9 cellular contexts compared by ENCODE assay signal in the genomic region with DNA sequence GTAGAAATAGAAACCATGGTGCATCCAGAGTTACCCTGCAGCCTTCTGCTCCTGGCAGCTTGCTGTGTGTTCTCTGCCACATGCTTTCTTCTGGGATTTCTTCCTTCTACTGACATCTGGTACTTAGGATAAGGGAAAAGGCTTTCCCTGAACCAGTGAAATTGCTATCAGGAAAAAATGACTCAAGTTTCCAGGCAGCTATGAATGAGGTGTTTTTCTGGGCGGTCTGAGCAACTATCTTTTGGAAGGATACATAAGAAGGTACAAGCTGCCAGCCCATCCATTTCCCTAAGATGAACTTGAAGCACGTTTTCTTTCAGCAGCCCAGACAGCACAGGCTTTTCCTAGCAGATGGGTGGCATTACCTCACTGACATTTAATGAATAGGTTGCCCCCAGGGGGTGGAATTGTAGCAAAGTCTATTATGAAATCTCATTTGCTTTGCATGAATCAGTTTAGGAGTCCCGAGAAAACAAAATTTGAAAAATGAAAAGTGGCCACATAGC.
A peak's percentile ranks its signal among the peaks of the same experiment; 100 is the strongest.
DNase-seq lines count a peak whose midpoint lies in the region; ATAC-seq and TF ChIP-seq lines count a peak whose summit lies in the region.
"Had no signal": no experiment of that assay in that cellular context is flagged by ENCODE, and none has a peak within 500 bp of the region (broad histone marks: within the 10 kb centered on the region; RNA-seq: fewer than 3 reads in every experiment).

No MANE protein-coding gene starts in this region.

- no peak overlapping the region for H3K9ac ChIP-seq in mesendoderm (ENCODE audit: low read length)

- no peak for TF ChIP-seq CTCF in HEK293 (tag by site-specific recombination; IDR thresholded peaks at IDR 0.05)
- TF ChIP-seq CTCF in vagina (IDR thresholded peaks at IDR 0.05) = no peak
- no peak for TF ChIP-seq CTCF in lower lobe of right lung (IDR thresholded peaks at IDR 0.05)

- POLR2A ChIA-PET in HEK293 (lab: Yijun Ruan, JAX) = no interaction called here

- no peak for TF ChIP-seq POLR2A in vagina (IDR thresholded peaks at IDR 0.05)

- no peak overlapping the region for H3K23ac ChIP-seq in mesendoderm (ENCODE audit: low read length)

- ATAC-seq in lower lobe of right lung = no peak

- no peak overlapping the region for H2BK5ac ChIP-seq in mesendoderm (ENCODE audit: low read length)

- no peaks in the 10 kb centered on the region for H3K79me2 ChIP-seq in mesendoderm (ENCODE audit: control insufficient read depth, insufficient read depth, low read length)

- CTCF ChIA-PET in HEK293 (lab: Yijun Ruan, JAX) = interaction anchor here (0.9 kb wide), 1 partner anchor 196 kb away, joined by 5 read pairs; no protein-coding TSS in a partner anchor

- H4K8ac ChIP-seq in mesendoderm (ENCODE audit: low read depth, low read length) = no peak overlapping the region

- H3K27me3 ChIP-seq in vagina = no peaks in the 10 kb centered on the region
- no peaks in the 10 kb centered on the region for H3K27me3 ChIP-seq in lower lobe of right lung (ENCODE audit: low read depth)
- H3K27me3 ChIP-seq in mesendoderm (ENCODE audit: insufficient read depth, low read length, poor library complexity) = no peaks in the 10 kb centered on the region

- H2BK15ac ChIP-seq in mesendoderm (replicated peaks; ENCODE audit: low read depth) = no peak overlapping the region

- no CpG with 5 or more reads among the region's 3 CpGs for WGBS in mesendoderm (ENCODE audit: extremely low coverage, insufficient coverage, low lambda C conversion rate)

- no peaks in the 10 kb centered on the region for H3K36me3 ChIP-seq in HEK293 (ENCODE audit: control insufficient read depth in 2 of 2, insufficient read depth in 1 of 2, low read length in 2 of 2)
- H3K36me3 ChIP-seq in vagina = no peaks in the 10 kb centered on the region
- H3K36me3 ChIP-seq in lower lobe of right lung = no peaks in the 10 kb centered on the region
- H3K36me3 ChIP-seq in mesendoderm (ENCODE audit: control insufficient read depth, insufficient read depth, low read length) = no peaks in the 10 kb centered on the region

- no peak overlapping the region for H3K27ac ChIP-seq in HEK293 (ENCODE audit: extremely low read depth, low read depth, low read length)
- no peak overlapping the region for H3K27ac ChIP-seq in vagina
- H3K27ac ChIP-seq in lower lobe of right lung = no peak overlapping the region
- no peak overlapping the region for H3K27ac ChIP-seq in mesendoderm (ENCODE audit: low read depth, low read length)

- no peak overlapping the region for H2AK5ac ChIP-seq in mesendoderm (ENCODE audit: low read length)

- DNase-seq in NCI-H446 treated with DMSO at 0.1 percent for 48 hours (lab: John Stamatoyannopoulos, UW) (peak; percentile 91), fibroblast of gingiva (ENCODE audit: low read depth) (peak; percentile 77), skeletal muscle cell (ENCODE audit: low read depth) (peak; percentile 77), vagina (ENCODE audit: extremely low spot score in 2 of 2) (no peak), lower lobe of right lung (no peak), mesendoderm (no peak), GDM1 (lab: John Stamatoyannopoulos, UW) (no peak)
- DNase-seq: effector CD4-positive, alpha-beta T cell had no signal

- H3K9me3 ChIP-seq in HEK293 (ENCODE audit: control insufficient read depth, insufficient read depth, low read depth, low read length) = no peaks in the 10 kb centered on the region
- H3K9me3 ChIP-seq in vagina = no peaks in the 10 kb centered on the region
- H3K9me3 ChIP-seq in lower lobe of right lung = no peaks in the 10 kb centered on the region

- H3K4me1 ChIP-seq in HEK293 (ENCODE audit: control insufficient read depth, insufficient read depth, low read length) = 0 out of 2 replicates have a peak, but pooled peaks cover 6% of the 10 kb centered on the region
- H3K4me1 ChIP-seq in vagina = peaks cover 22% of the 10 kb centered on the region
- peaks cover 65% of the 10 kb centered on the region for H3K4me1 ChIP-seq in lower lobe of right lung
- peaks cover 3% of the 10 kb centered on the region for H3K4me1 ChIP-seq in mesendoderm (ENCODE audit: control insufficient read depth, low read depth, low read length)

- no peaks in the 10 kb centered on the region for H3K79me1 ChIP-seq in mesendoderm (ENCODE audit: low read length)

- H3K18ac ChIP-seq in mesendoderm (ENCODE audit: low read length) = no peak overlapping the region

- H3K56ac ChIP-seq in mesendoderm (ENCODE audit: low read length) = no peak overlapping the region

- H3K4me3 ChIP-seq in HEK293 (ENCODE audit: low read depth, low read length) = no peak overlapping the region
- H3K4me3 ChIP-seq in skeletal muscle cell (ENCODE audit: low read depth, low read length) = no peak overlapping the region
- no peak overlapping the region for H3K4me3 ChIP-seq in vagina
- H3K4me3 ChIP-seq in lower lobe of right lung = no peak overlapping the region
- no peak overlapping the region for H3K4me3 ChIP-seq in mesendoderm (ENCODE audit: low read length)

- intact Hi-C loops in vagina (cut with DNase I) = no loop called here
- intact Hi-C loops in lower lobe of right lung (cut with DNase I) = no loop called here

- H2BK120ac ChIP-seq in mesendoderm (ENCODE audit: low read depth, low read length) = no peak overlapping the region

- no peak overlapping the region for H3K4me2 ChIP-seq in mesendoderm (ENCODE audit: low read length)

- H3K4ac ChIP-seq in mesendoderm (ENCODE audit: low read depth, low read length) = no peak overlapping the region

- no peak overlapping the region for H4K5ac ChIP-seq in mesendoderm (ENCODE audit: low read length)

TF ChIP-seq in HEK293, 187 proteins besides CTCF, POLR2A, EP300 and RAD21 (continues in another document):
- TF ChIP-seq ZBTB7A (tag by site-specific recombination; IDR thresholded peaks at IDR 0.05; ENCODE audit: low read depth) (no peak), ZSCAN30 (tag by site-specific recombination; IDR thresholded peaks at IDR 0.05) (no peak), SP7 (tag by site-specific recombination; IDR thresholded peaks at IDR 0.05) (peak; percentile 73), ZNF514 (tag by site-specific recombination; IDR thresholded peaks at IDR 0.05) (no peak), GLI2 (tag by site-specific recombination; IDR thresholded peaks at IDR 0.05; ENCODE audit: borderline replicate concordance, low read depth) (no peak), HOXD13 (CRISPR knock-in tag; IDR thresholded peaks at IDR 0.05; ENCODE audit: borderline replicate concordance) (no peak), ZNF677 (tag by site-specific recombination; IDR thresholded peaks at IDR 0.05) (no peak), ZNF248 (tag by site-specific recombination; IDR thresholded peaks at IDR 0.05) (no peak), KLF1 (tag by site-specific recombination; IDR thresholded peaks at IDR 0.05) (no peak), ZNF404 (tag by site-specific recombination; IDR thresholded peaks at IDR 0.05) (no peak), ZNF747 (tag by site-specific recombination; IDR thresholded peaks at IDR 0.05) (no peak), ZNF157 (tag by site-specific recombination; IDR thresholded peaks at IDR 0.05) (no peak), HOXA7 (CRISPR knock-in tag; IDR thresholded peaks at IDR 0.05; ENCODE audit: borderline replicate concordance) (no peak), ZNF521 (tag by site-specific recombination; IDR thresholded peaks at IDR 0.05) (no peak), RBAK (tag by site-specific recombination; IDR thresholded peaks at IDR 0.05) (no peak), ZBTB48 (tag by site-specific recombination; IDR thresholded peaks at IDR 0.05) (no peak)
- TF ChIP-seq, protein P1, sequence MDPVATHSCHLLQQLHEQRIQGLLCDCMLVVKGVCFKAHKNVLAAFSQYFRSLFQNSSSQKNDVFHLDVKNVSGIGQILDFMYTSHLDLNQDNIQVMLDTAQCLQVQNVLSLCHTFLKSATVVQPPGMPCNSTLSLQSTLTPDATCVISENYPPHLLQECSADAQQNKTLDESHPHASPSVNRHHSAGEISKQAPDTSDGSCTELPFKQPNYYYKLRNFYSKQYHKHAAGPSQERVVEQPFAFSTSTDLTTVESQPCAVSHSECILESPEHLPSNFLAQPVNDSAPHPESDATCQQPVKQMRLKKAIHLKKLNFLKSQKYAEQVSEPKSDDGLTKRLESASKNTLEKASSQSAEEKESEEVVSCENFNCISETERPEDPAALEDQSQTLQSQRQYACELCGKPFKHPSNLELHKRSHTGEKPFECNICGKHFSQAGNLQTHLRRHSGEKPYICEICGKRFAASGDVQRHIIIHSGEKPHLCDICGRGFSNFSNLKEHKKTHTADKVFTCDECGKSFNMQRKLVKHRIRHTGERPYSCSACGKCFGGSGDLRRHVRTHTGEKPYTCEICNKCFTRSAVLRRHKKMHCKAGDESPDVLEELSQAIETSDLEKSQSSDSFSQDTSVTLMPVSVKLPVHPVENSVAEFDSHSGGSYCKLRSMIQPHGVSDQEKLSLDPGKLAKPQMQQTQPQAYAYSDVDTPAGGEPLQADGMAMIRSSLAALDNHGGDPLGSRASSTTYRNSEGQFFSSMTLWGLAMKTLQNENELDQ (tag by site-specific recombination; IDR thresholded peaks at IDR 0.05; ENCODE audit: low read depth) = no peak
- TF ChIP-seq, protein P2, sequence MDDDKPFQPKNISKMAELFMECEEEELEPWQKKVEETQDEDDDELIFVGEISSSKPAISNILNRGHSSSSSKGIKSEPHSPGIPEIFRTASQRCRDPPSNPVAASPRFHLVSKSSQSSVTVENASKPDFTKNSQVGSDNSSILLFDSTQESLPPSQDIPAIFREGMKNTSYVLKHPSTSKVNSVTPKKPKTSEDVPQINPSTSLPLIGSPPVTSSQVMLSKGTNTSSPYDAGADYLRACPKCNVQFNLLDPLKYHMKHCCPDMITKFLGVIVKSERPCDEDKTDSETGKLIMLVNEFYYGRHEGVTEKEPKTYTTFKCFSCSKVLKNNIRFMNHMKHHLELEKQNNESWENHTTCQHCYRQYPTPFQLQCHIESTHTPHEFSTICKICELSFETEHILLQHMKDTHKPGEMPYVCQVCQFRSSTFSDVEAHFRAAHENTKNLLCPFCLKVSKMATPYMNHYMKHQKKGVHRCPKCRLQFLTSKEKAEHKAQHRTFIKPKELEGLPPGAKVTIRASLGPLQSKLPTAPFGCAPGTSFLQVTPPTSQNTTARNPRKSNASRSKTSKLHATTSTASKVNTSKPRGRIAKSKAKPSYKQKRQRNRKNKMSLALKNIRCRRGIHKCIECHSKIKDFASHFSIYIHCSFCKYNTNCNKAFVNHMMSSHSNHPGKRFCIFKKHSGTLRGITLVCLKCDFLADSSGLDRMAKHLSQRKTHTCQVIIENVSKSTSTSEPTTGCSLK (tag by site-specific recombination; IDR thresholded peaks at IDR 0.05) = no peak

Comparison
In these comparisons a context has a peak if more than half of its experiments do, and no peak if none do; other contexts are left out.
1. DNase-seq: peak in NCI-H446 treated with DMSO at 0.1 percent for 48 hours (single experiment), fibroblast of gingiva (single experiment) and skeletal muscle cell (single experiment); none in vagina (0 of 2), lower lobe of right lung (single experiment), mesendoderm (single experiment) and GDM1 (single experiment).